In the genomic region with DNA sequence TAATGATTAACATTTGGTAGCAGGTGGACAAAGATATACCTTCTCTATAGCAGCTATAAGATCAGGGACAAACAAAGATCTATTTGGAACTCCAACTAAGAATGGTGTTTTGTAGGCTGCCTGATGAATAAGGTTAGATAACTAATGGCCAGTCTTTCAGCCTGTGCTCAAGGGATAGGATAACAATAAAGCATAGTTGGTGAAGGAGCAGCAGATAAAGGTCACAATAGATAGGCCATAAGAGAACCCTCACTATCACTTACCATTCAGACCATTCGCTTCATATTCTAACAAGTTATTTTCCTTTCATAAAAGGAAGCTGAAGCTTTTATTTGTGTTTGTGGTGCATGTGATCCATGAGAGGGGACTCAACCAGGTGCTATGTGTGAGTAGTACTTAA, we compare ENCODE assay signal across 1 cellular context.
TF ChIP-seq lines count a peak whose summit lies in the region.

No MANE protein-coding gene starts in this region.

TF ChIP-seq in K562, 482 proteins besides CTCF, POLR2A, EP300 and RAD21:
- TF ChIP-seq CAMTA2 (CRISPR knock-in tag; conservative IDR thresholded peaks at IDR 0.05) (no peak), SREBF1 (IDR thresholded peaks at IDR 0.05; ENCODE audit: borderline replicate concordance, low read depth, low read length) (no peak), ARID1B (IDR thresholded peaks at IDR 0.05) (peak; percentile 60), BRD4 (IDR thresholded peaks at IDR 0.05) (no peak), TAL1 (IDR thresholded peaks at IDR 0.05) (peak; percentile 40; the same call in 1 of the 2 replicates), CCNT2 (IDR thresholded peaks at IDR 0.05; ENCODE audit: borderline replicate concordance, extremely low read depth, insufficient read length, low read depth, low read length) (peak; percentile 30), BDP1 (IDR thresholded peaks at IDR 0.05; ENCODE audit: insufficient read depth, insufficient read length) (no peak), BRD9 (IDR thresholded peaks at IDR 0.05; ENCODE audit: low read depth, partially characterized antibody) (no peak), SLC30A9 (CRISPR knock-in tag; IDR thresholded peaks at IDR 0.05) (no peak), DIDO1 (tag; IDR thresholded peaks at IDR 0.05; ENCODE audit: low read depth) (no peak), ZFX (CRISPR knock-in tag; IDR thresholded peaks at IDR 0.05) (no peak), CXXC5 (CRISPR knock-in tag; IDR thresholded peaks at IDR 0.05) (no peak), RBM14 (IDR thresholded peaks at IDR 0.05; ENCODE audit: borderline replicate concordance, insufficient read depth, low read depth, low read length) (no peak), ETV6 (IDR thresholded peaks at IDR 0.05; ENCODE audit: borderline replicate concordance in 1 of 2, low read depth in 2 of 2, low read length in 1 of 2) (no peak), ETV6 (CRISPR knock-in tag; IDR thresholded peaks at IDR 0.05; ENCODE audit: borderline replicate concordance) (no peak), PCBP1 (IDR thresholded peaks at IDR 0.05; ENCODE audit: low read depth, low read length, poor library complexity, severe bottlenecking) (no peak), TEAD4 (IDR thresholded peaks at IDR 0.05; ENCODE audit: low read length) (peak; percentile 41; the same call in 1 of the 2 replicates), TEAD4 (CRISPR knock-in tag; IDR thresholded peaks at IDR 0.05; ENCODE audit: borderline replicate concordance) (no peak), SMARCA4 (IDR thresholded peaks at IDR 0.05) (peak; percentile 20; the same call in 1 of the 2 replicates), ZNF253 (CRISPR knock-in tag; conservative IDR thresholded peaks at IDR 0.05) (no peak), TAF1 (IDR thresholded peaks at IDR 0.05; ENCODE audit: control insufficient read depth, extremely low read depth, insufficient read depth, low read length, severe bottlenecking) (no peak), NR2C2 (CRISPR knock-in tag; IDR thresholded peaks at IDR 0.05) (no peak), NR2C2 (tag; IDR thresholded peaks at IDR 0.05) (no peak), NFIC (IDR thresholded peaks at IDR 0.05) (no peak), ZNF431 (CRISPR knock-in tag; IDR thresholded peaks at IDR 0.05) (no peak), DDX20 (tag; IDR thresholded peaks at IDR 0.05; ENCODE audit: low read depth) (no peak), SOX6 (IDR thresholded peaks at IDR 0.05) (peak; percentile 62; the same call in 1 of the 2 replicates), CBFA2T3 (IDR thresholded peaks at IDR 0.05) (peak; percentile 81), CBFA2T2 (conservative IDR thresholded peaks at IDR 0.05) (peak; percentile 67), DPF2 (IDR thresholded peaks at IDR 0.05) (peak; percentile 44; the same call in 1 of the 2 replicates), TCF3 (CRISPR knock-in tag; IDR thresholded peaks at IDR 0.05) (peak; percentile 67), TAF15 (IDR thresholded peaks at IDR 0.05; ENCODE audit: low read depth, low read length) (no peak), TGIF2 (CRISPR knock-in tag; IDR thresholded peaks at IDR 0.05) (no peak), POLR2AphosphoS5 (IDR thresholded peaks at IDR 0.05; ENCODE audit: control insufficient read depth, insufficient read depth, low read depth, low read length) (no peak), DACH1 (IDR thresholded peaks at IDR 0.05; ENCODE audit: partially characterized antibody) (no peak), SPI1 (IDR thresholded peaks at IDR 0.05; ENCODE audit: borderline replicate concordance, low read depth, low read length) (no peak), NEUROD1 (IDR thresholded peaks at IDR 0.05; ENCODE audit: borderline replicate concordance, low read depth, low read length, partially characterized antibody) (no peak)
- TF ChIP-seq, protein P1, sequence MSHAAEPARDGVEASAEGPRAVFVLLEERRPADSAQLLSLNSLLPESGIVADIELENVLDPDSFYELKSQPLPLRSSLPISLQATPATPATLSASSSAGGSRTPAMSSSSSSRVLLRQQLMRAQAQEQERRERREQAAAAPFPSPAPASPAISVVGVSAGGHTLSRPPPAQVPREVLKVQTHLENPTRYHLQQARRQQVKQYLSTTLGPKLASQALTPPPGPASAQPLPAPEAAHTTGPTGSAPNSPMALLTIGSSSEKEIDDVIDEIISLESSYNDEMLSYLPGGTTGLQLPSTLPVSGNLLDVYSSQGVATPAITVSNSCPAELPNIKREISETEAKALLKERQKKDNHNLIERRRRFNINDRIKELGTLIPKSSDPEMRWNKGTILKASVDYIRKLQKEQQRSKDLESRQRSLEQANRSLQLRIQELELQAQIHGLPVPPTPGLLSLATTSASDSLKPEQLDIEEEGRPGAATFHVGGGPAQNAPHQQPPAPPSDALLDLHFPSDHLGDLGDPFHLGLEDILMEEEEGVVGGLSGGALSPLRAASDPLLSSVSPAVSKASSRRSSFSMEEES (CRISPR knock-in tag; IDR thresholded peaks at IDR 0.05): no peak
- TF ChIP-seq, protein P2, sequence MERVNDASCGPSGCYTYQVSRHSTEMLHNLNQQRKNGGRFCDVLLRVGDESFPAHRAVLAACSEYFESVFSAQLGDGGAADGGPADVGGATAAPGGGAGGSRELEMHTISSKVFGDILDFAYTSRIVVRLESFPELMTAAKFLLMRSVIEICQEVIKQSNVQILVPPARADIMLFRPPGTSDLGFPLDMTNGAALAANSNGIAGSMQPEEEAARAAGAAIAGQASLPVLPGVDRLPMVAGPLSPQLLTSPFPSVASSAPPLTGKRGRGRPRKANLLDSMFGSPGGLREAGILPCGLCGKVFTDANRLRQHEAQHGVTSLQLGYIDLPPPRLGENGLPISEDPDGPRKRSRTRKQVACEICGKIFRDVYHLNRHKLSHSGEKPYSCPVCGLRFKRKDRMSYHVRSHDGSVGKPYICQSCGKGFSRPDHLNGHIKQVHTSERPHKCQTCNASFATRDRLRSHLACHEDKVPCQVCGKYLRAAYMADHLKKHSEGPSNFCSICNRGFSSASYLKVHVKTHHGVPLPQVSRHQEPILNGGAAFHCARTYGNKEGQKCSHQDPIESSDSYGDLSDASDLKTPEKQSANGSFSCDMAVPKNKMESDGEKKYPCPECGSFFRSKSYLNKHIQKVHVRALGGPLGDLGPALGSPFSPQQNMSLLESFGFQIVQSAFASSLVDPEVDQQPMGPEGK (CRISPR knock-in tag; IDR thresholded peaks at IDR 0.05; ENCODE audit: borderline replicate concordance): no peak
- TF ChIP-seq, protein P3, sequence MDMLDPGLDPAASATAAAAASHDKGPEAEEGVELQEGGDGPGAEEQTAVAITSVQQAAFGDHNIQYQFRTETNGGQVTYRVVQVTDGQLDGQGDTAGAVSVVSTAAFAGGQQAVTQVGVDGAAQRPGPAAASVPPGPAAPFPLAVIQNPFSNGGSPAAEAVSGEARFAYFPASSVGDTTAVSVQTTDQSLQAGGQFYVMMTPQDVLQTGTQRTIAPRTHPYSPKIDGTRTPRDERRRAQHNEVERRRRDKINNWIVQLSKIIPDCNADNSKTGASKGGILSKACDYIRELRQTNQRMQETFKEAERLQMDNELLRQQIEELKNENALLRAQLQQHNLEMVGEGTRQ (CRISPR knock-in tag; IDR thresholded peaks at IDR 0.05): no peak
- TF ChIP-seq, protein P4, sequence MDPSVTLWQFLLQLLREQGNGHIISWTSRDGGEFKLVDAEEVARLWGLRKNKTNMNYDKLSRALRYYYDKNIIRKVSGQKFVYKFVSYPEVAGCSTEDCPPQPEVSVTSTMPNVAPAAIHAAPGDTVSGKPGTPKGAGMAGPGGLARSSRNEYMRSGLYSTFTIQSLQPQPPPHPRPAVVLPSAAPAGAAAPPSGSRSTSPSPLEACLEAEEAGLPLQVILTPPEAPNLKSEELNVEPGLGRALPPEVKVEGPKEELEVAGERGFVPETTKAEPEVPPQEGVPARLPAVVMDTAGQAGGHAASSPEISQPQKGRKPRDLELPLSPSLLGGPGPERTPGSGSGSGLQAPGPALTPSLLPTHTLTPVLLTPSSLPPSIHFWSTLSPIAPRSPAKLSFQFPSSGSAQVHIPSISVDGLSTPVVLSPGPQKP (CRISPR knock-in tag; IDR thresholded peaks at IDR 0.05): no peak
- TF ChIP-seq, protein P5, sequence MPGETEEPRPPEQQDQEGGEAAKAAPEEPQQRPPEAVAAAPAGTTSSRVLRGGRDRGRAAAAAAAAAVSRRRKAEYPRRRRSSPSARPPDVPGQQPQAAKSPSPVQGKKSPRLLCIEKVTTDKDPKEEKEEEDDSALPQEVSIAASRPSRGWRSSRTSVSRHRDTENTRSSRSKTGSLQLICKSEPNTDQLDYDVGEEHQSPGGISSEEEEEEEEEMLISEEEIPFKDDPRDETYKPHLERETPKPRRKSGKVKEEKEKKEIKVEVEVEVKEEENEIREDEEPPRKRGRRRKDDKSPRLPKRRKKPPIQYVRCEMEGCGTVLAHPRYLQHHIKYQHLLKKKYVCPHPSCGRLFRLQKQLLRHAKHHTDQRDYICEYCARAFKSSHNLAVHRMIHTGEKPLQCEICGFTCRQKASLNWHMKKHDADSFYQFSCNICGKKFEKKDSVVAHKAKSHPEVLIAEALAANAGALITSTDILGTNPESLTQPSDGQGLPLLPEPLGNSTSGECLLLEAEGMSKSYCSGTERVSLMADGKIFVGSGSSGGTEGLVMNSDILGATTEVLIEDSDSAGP (CRISPR knock-in tag; IDR thresholded peaks at IDR 0.05): no peak
- TF ChIP-seq, protein P6, sequence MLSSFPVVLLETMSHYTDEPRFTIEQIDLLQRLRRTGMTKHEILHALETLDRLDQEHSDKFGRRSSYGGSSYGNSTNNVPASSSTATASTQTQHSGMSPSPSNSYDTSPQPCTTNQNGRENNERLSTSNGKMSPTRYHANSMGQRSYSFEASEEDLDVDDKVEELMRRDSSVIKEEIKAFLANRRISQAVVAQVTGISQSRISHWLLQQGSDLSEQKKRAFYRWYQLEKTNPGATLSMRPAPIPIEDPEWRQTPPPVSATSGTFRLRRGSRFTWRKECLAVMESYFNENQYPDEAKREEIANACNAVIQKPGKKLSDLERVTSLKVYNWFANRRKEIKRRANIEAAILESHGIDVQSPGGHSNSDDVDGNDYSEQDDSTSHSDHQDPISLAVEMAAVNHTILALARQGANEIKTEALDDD (IDR thresholded peaks at IDR 0.05): peak; percentile 58; the same call in 1 of the 2 replicates
TF ChIP-seq in K562: peak in this region for 11.
